12 cellular contexts compared by ENCODE assay signal in the genomic region with DNA sequence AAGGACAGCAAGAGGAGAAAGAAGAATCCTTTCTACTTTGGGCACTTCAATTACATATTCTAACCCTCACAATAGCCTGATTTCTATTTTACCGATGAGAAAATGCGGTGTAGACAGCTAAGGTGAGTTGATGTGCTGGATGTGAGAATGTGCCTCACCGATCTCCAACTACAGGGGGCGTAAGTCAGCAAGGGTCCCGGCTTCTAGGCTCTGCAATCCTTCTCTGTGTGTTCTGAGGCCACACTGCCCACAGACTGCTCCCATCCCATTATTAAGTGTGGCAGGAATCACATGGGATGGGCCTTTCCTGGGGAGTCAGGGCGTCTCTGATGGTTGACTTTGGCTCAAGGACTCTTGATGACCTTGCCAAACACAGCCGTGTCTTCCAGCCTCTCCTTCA. TPM values are rescaled to one million over a fixed set of nuclear protein-coding genes. Genes with fewer than 3 reads are reported as not detected.
DNase-seq lines count a peak whose midpoint lies in the region; ATAC-seq and TF ChIP-seq lines count a peak whose summit lies in the region.
"Had no signal": no experiment of that assay in that cellular context is flagged by ENCODE, and none has a peak within 500 bp of the region (broad histone marks: within the 10 kb centered on the region; RNA-seq: fewer than 3 reads in every experiment).

No MANE protein-coding gene starts in this region.

- H3K27me3 ChIP-seq in gastroesophageal sphincter = no peaks in the 10 kb centered on the region

- 51 to 65% methylated on average over 5 to 7 of the region's 7 CpGs for WGBS in gastroesophageal sphincter (ENCODE audit: low coverage in 1 of 2), 2 donors

- no peak for TF ChIP-seq EP300 in gastroesophageal sphincter (IDR thresholded peaks at IDR 0.05)

- no peaks in the 10 kb centered on the region for H3K4me1 ChIP-seq in gastroesophageal sphincter

- H3K27ac ChIP-seq in gastroesophageal sphincter = no peak overlapping the region
- H3K27ac ChIP-seq: thoracic aorta had no signal

- peak; percentile 18 for DNase-seq in stimulated activated CD4-positive, alpha-beta T cell treated with anti-CD3 and anti-CD28 coated beads, Interleukin-15, amount 100 ng/mL, for 24 hours
- no peak for DNase-seq in stimulated activated CD4-positive, alpha-beta T cell treated with anti-CD3 and anti-CD28 coated beads, Interleukin-2, amount 100 ng/mL, for 48 hours
- DNase-seq in NCI-H69 (lab: John Stamatoyannopoulos, UW) (peak; percentile 17), erythroblast (lab: John Stamatoyannopoulos, UW) (peak; percentile 19 to 27), NCI-H146 (lab: John Stamatoyannopoulos, UW) (no peak), HPDE6-E6E7 (ENCODE audit: extremely low spot score) (no peak)
- no peak for DNase-seq in stimulated activated naive CD4-positive, alpha-beta T cell treated with Interleukin-2 at 50 U/mL for 16 hours (lab: John Stamatoyannopoulos, UW)
- DNase-seq: cerebellar nuclear complex, NCI-H187, T1000 had no signal

- no peak overlapping the region for H3K4me3 ChIP-seq in gastroesophageal sphincter
- H3K4me3 ChIP-seq: thoracic aorta had no signal

- H3K9me3 ChIP-seq in gastroesophageal sphincter = no peaks in the 10 kb centered on the region
- H3K9me3 ChIP-seq: thoracic aorta had no signal

- peaks cover 0 to 70% of the 10 kb centered on the region in 2 donors for H3K36me3 ChIP-seq in gastroesophageal sphincter

- no peak for TF ChIP-seq CTCF in gastroesophageal sphincter (IDR thresholded peaks at IDR 0.05)

- no peak for ATAC-seq in gastroesophageal sphincter

- no peak for TF ChIP-seq POLR2A in erythroblast (IDR thresholded peaks at IDR 0.05; ENCODE audit: low read length)
- TF ChIP-seq POLR2A in gastroesophageal sphincter (IDR thresholded peaks at IDR 0.05) = no peak

RNA-seq across cellular contexts. Expression of a gene that starts 23.6 kb away (rescaled TPM):
- 1,000 to 10,000 TPM in 1 of 4 donors, 100 to 1,000 TPM in 3; 394 to 1,032 (median 816) TPM for total RNA-seq in gastroesophageal sphincter

RNA-seq across cellular contexts. Expression of a gene that starts 33.6 kb away (rescaled TPM):
- 1 to 10 TPM; 2.8 to 7.5 (median 4.1) TPM for total RNA-seq in gastroesophageal sphincter

Comparison
In these comparisons a context has a peak if more than half of its experiments do, and no peak if none do; other contexts are left out.
1. DNase-seq: peak in stimulated activated CD4-positive, alpha-beta T cell treated with anti-CD3 and anti-CD28 coated beads, Interleukin-15, amount 100 ng/mL, for 24 hours (single experiment), NCI-H69 (single experiment) and erythroblast (2 of 2); none in stimulated activated CD4-positive, alpha-beta T cell treated with anti-CD3 and anti-CD28 coated beads, Interleukin-2, amount 100 ng/mL, for 48 hours (0 of 2), stimulated activated naive CD4-positive, alpha-beta T cell treated with Interleukin-2 at 50 U/mL for 16 hours (single experiment), NCI-H146 (single experiment) and HPDE6-E6E7 (single experiment).